13 cellular contexts compared by ENCODE assay signal in genomic region chr18:47968006-47968676, GRCh38. TPM values are rescaled to one million over a fixed set of nuclear protein-coding genes. Genes with fewer than 3 reads are reported as not detected.
DNase-seq lines count a peak whose midpoint lies in the region; ATAC-seq and TF ChIP-seq lines count a peak whose summit lies in the region.
"Had no signal": no experiment of that assay in that cellular context is flagged by ENCODE, and none has a peak within 500 bp of the region (broad histone marks: within the 10 kb centered on the region; RNA-seq: fewer than 3 reads in every experiment).

No MANE protein-coding gene starts in this region.

- no peak overlapping the region for H2BK15ac ChIP-seq in mesendoderm (replicated peaks; ENCODE audit: low read depth)

- intact Hi-C loops in dorsolateral prefrontal cortex (cut with DNase I), result no loop called here

- H4K8ac ChIP-seq in mesendoderm (ENCODE audit: low read depth, low read length), result no peak overlapping the region

- peak overlapping the region; percentile 75 for H2BK5ac ChIP-seq in mesendoderm (ENCODE audit: low read length)

- no peak overlapping the region for H4K5ac ChIP-seq in mesendoderm (ENCODE audit: low read length)

- H3K9ac ChIP-seq in mesendoderm (ENCODE audit: low read length), result no peak overlapping the region

- no peak for TF ChIP-seq CTCF in choroid plexus epithelial cell (conservative IDR thresholded peaks at IDR 0.05; ENCODE audit: low read depth, low read length)
- TF ChIP-seq CTCF in dorsolateral prefrontal cortex (IDR thresholded peaks at IDR 0.05 in 54 of 56, conservative IDR thresholded peaks at IDR 0.05 in 2 of 56; ENCODE audit: low read depth in 1 of 56, partially characterized antibody in 56 of 56), result no peak

- H3K27ac ChIP-seq in mesendoderm (ENCODE audit: low read depth, low read length) (peak overlapping the region; percentile 89), dorsolateral prefrontal cortex (no peak overlapping the region)

- H3K4me3 Mint-ChIP-seq in activated T-cell treated with anti-CD3 and anti-CD28 coated beads, Interleukin-2, amount 50 U/mL, for 4 hours, result no peak overlapping the region

- DNase-seq in AG08395 (ENCODE audit: low spot score) (peak; percentile 13), LHCN-M2 (ENCODE audit: low read depth) (peak; percentile 19), choroid plexus epithelial cell (ENCODE audit: low read depth) (peak; percentile 30), mesendoderm (peak; percentile 99), dorsolateral prefrontal cortex (no peak)
- no peak for DNase-seq in activated T-cell treated with anti-CD3 and anti-CD28 coated beads, Interleukin-2, amount 50 U/mL, for 4 hours
- DNase-seq: activated gamma-delta T cell treated with Interleukin-2 at 50 U/mL for 16 hours; effector CD8-positive, alpha-beta T cell; NCI-H2107; nucleus accumbens had no signal

- H3K79me2 ChIP-seq in mesendoderm (ENCODE audit: control insufficient read depth, insufficient read depth, low read length), result no peaks in the 10 kb centered on the region

- H3K18ac ChIP-seq in mesendoderm (ENCODE audit: low read length), result peak overlapping the region; percentile 85

- no peak for ATAC-seq in activated T-cell treated with anti-CD3 and anti-CD28 coated beads, Interleukin-2, amount 50 U/mL, for 4 hours
- no peak for ATAC-seq in GM21576 (IDR thresholded peaks at IDR 0.05; ENCODE audit: unreplicated experiment)
- no peak for ATAC-seq in HG03442 (IDR thresholded peaks at IDR 0.05; ENCODE audit: unreplicated experiment)
- ATAC-seq: Right ventricle myocardium inferior had no signal

- no peak overlapping the region for H3K4me3 ChIP-seq in choroid plexus epithelial cell (ENCODE audit: low read depth, low read length)
- H3K4me3 ChIP-seq in mesendoderm (ENCODE audit: low read length), result no peak overlapping the region
- H3K4me3 ChIP-seq in dorsolateral prefrontal cortex, result no peak overlapping the region

- peak overlapping the region; percentile 37 for H3K56ac ChIP-seq in mesendoderm (ENCODE audit: low read length)

- peaks cover 2% of the 10 kb centered on the region for H3K9me3 Mint-ChIP-seq in activated T-cell treated with anti-CD3 and anti-CD28 coated beads, Interleukin-2, amount 50 U/mL, for 4 hours

- H3K79me1 ChIP-seq in mesendoderm (ENCODE audit: low read length), result no peaks in the 10 kb centered on the region

- no peak overlapping the region for H3K4ac ChIP-seq in mesendoderm (ENCODE audit: low read depth, low read length)

- H3K27me3 ChIP-seq in mesendoderm (ENCODE audit: insufficient read depth, low read length, poor library complexity) (no peaks in the 10 kb centered on the region), dorsolateral prefrontal cortex (peaks cover 0 to 3% (median 0%) of the 10 kb centered on the region in 45 donors)

- WGBS in mesendoderm (ENCODE audit: extremely low coverage, insufficient coverage, low lambda C conversion rate), result no CpG with 5 or more reads among the region's 9 CpGs

- H2BK120ac ChIP-seq in mesendoderm (ENCODE audit: low read depth, low read length), result no peak overlapping the region

- H3K36me3 Mint-ChIP-seq in activated T-cell treated with anti-CD3 and anti-CD28 coated beads, Interleukin-2, amount 50 U/mL, for 4 hours (ENCODE audit: insufficient read depth), result no peaks in the 10 kb centered on the region

- no peak overlapping the region for H3K4me2 ChIP-seq in mesendoderm (ENCODE audit: low read length)

- H3K4me1 Mint-ChIP-seq in activated T-cell treated with anti-CD3 and anti-CD28 coated beads, Interleukin-2, amount 50 U/mL, for 4 hours (ENCODE audit: low read depth), result no peaks in the 10 kb centered on the region

- H3K27me3 Mint-ChIP-seq in activated T-cell treated with anti-CD3 and anti-CD28 coated beads, Interleukin-2, amount 50 U/mL, for 4 hours (ENCODE audit: low read depth), result peaks cover 13% of the 10 kb centered on the region

- H3K4me1 ChIP-seq in mesendoderm (ENCODE audit: control insufficient read depth, low read depth, low read length), result peaks cover 4% of the 10 kb centered on the region

- no peak overlapping the region for H2AK5ac ChIP-seq in mesendoderm (ENCODE audit: low read length)

- H3K36me3 ChIP-seq in mesendoderm (ENCODE audit: control insufficient read depth, insufficient read depth, low read length), result no peaks in the 10 kb centered on the region

- H3K23ac ChIP-seq in mesendoderm (ENCODE audit: low read length), result no peak overlapping the region

RNA-seq across cellular contexts. Expression of gene SMAD2, which starts 37.7 kb away (rescaled TPM):
- 94.3 and 105 TPM in 2 replicates for total RNA-seq in LHCN-M2 (2014; rRNA removed)
- 57.6 TPM for polyA plus RNA-seq in LHCN-M2 (2012)
- polyA plus RNA-seq in mesendoderm (2013, experiment 1 of 2), result 51.5 TPM
- 53.8 TPM for polyA plus RNA-seq in mesendoderm (2013, experiment 2 of 2)
- total RNA-seq in activated T-cell treated with anti-CD3 and anti-CD28 coated beads, Interleukin-2, amount 50 U/mL, for 4 hours, result 100 to 1,000 TPM; 129 to 147 (median 138) TPM
- total RNA-seq in dorsolateral prefrontal cortex, result 100 to 1,000 TPM in 65 of 120 experiments, 10 to 100 TPM in 55; 79.4 to 130 (median 101) TPM

Comparison
In these comparisons a context has a peak if more than half of its experiments do, and no peak if none do; other contexts are left out.
1. DNase-seq: peak in AG08395 (single experiment), LHCN-M2 (single experiment), choroid plexus epithelial cell (single experiment) and mesendoderm (single experiment); none in activated T-cell treated with anti-CD3 and anti-CD28 coated beads, Interleukin-2, amount 50 U/mL, for 4 hours (single experiment) and dorsolateral prefrontal cortex (0 of 10).